ENCODE assay signal across 14 cellular contexts in genomic region chr1:235106457-235106856, GRCh38.
"Had no signal": no experiment of that assay in that cellular context is flagged by ENCODE, and none has a peak within 500 bp of the region (broad histone marks: within the 10 kb centered on the region; RNA-seq: fewer than 3 reads in every experiment).

No MANE protein-coding gene starts in this region.

- H3K9me3 Mint-ChIP-seq: activated B cell treated with CpG ODN at 0.5 μM for 24 hours; activated naive CD4-positive, alpha-beta T cell treated with anti-CD3 and anti-CD28 coated beads, Interleukin-2, amount 10 ng/mL, durations not matched to agents 7 days and 5 days; mesothelial cell of epicardium; neural progenitor cell; stimulated activated naive CD8-positive, alpha-beta T cell treated with anti-CD3 and anti-CD28 coated beads, Interleukin-15, Interleukin-2, amounts not matched to agents 100 ng/mL and 50 ng/mL, for 24 hours had no signal

- H3K27ac Mint-ChIP-seq: activated B cell treated with CpG ODN at 0.5 μM for 24 hours; brain; mesothelial cell of epicardium; neural progenitor cell; stimulated activated naive CD8-positive, alpha-beta T cell treated with anti-CD3 and anti-CD28 coated beads, Interleukin-15, Interleukin-2, amounts not matched to agents 100 ng/mL and 50 ng/mL, for 24 hours had no signal

- ATAC-seq: lower lobe of right lung, pancreas had no signal

- H3K4me3 Mint-ChIP-seq: activated B cell treated with CpG ODN at 0.5 μM for 24 hours; activated naive CD4-positive, alpha-beta T cell treated with anti-CD3 and anti-CD28 coated beads, Interleukin-2, amount 10 ng/mL, durations not matched to agents 7 days and 5 days; brain; mesothelial cell of epicardium; neural progenitor cell; stimulated activated naive CD8-positive, alpha-beta T cell treated with anti-CD3 and anti-CD28 coated beads, Interleukin-15, Interleukin-2, amounts not matched to agents 100 ng/mL and 50 ng/mL, for 24 hours had no signal

- H3K36me3 ChIP-seq: pancreas had no signal

- H3K4me3 ChIP-seq: hepatocyte, lower lobe of right lung, neural progenitor cell, pancreas, upper lobe of left lung had no signal

- H3K4me1 ChIP-seq: neural progenitor cell, pancreas had no signal

- H3K27ac ChIP-seq: hepatocyte, lower lobe of right lung, neural progenitor cell, pancreas, upper lobe of left lung had no signal

- H3K27me3 ChIP-seq: hepatocyte, pancreas, upper lobe of left lung had no signal

- H3K9me3 ChIP-seq: lower lobe of right lung, pancreas, SK-N-SH, upper lobe of left lung had no signal

- DNase-seq: activated B cell treated with CpG ODN at 0.5 μM for 24 hours; dermis blood vessel endothelial cell; lower lobe of right lung; pancreas; SK-N-SH; stimulated activated CD4-positive, alpha-beta T cell treated with anti-CD3 and anti-CD28 coated beads, Interleukin-15, amount 100 ng/mL, for 24 hours; stimulated activated CD4-positive, alpha-beta T cell treated with anti-CD3 and anti-CD28 coated beads, Interleukin-4, amount 100 ng/mL, for 24 hours; upper lobe of left lung had no signal

- H3K27me3 Mint-ChIP-seq: activated B cell treated with CpG ODN at 0.5 μM for 24 hours had no signal
